21 cellular contexts compared by ENCODE assay signal in the genomic region with DNA sequence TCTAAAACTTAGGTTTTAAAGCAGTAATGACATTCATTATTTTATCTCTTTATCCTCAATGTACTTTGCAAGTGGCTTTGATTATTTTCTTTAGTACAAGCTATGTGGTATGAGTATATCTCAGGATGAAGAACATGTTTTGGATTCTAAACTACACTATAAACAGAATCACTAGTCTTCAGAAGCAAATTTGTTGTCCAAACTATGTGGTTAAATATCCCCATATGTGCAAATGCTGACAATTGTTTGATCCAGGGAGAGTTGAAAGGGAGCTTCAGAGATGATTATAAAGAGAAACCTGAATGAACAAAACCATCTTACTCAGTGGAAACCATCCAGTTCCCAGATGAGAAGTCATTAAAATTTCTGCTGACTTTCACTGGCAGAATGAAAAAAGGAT.
DNase-seq lines count a peak whose midpoint lies in the region; ATAC-seq, FAIRE-seq and TF ChIP-seq lines count a peak whose summit lies in the region.
"Had no signal": no experiment of that assay in that cellular context is flagged by ENCODE, and none has a peak within 500 bp of the region (broad histone marks: within the 10 kb centered on the region; RNA-seq: fewer than 3 reads in every experiment).

No MANE protein-coding gene starts in this region.

- no peak overlapping the region for H2AK9ac ChIP-seq in IMR-90 (replicated peaks; ENCODE audit: low read depth, low read length, poor library complexity)

- no peak overlapping the region for H3K56ac ChIP-seq in IMR-90 (ENCODE audit: extremely low read depth, insufficient read depth, low read length)

- H3K4ac ChIP-seq in IMR-90 (ENCODE audit: low read depth, low read length), result no peak overlapping the region

- H3K79me2 ChIP-seq in K562 (ENCODE audit: control insufficient read depth, insufficient read depth, low read length), result no peaks in the 10 kb centered on the region

- H4K20me1 ChIP-seq in IMR-90 (ENCODE audit: insufficient read depth, low read length) (no peaks in the 10 kb centered on the region), K562 (replicated peaks; ENCODE audit: control insufficient read depth, insufficient read depth, low read length) (no peaks in the 10 kb centered on the region)
- H4K20me1 ChIP-seq: BLaER1 treated with 17β-estradiol and CSF1 and Interleukin-3, amounts not matched to agents 10 nM and 100 nM had no signal

- no peak overlapping the region for H2AFZ ChIP-seq in IMR-90 (replicated peaks; ENCODE audit: low read length, poor library complexity)
- H2AFZ ChIP-seq in K562 (ENCODE audit: low read depth, low read length), result no peak overlapping the region

- peak; percentile 6 for FAIRE-seq in K562 (lab: Jason Lieb, UNC)
- FAIRE-seq: D721Med, G401.6, GM12891, GM19239 had no signal

- dilution Hi-C loops in IMR-90 (cut with HindIII; ENCODE audit: low sequenced_read_pairs, unreplicated experiment), result no loop called here

- no peak overlapping the region for H3K23ac ChIP-seq in IMR-90 (ENCODE audit: low read depth, low read length)

- intact Hi-C loops in IMR-90 (cut with micrococcal nuclease), result no loop called here
- intact Hi-C loops in K562 (cut with micrococcal nuclease), result no loop called here

- H3K27ac ChIP-seq in IMR-90 (ENCODE audit: insufficient read depth, low read length) (no peak overlapping the region), K562 (ENCODE audit: extremely low read depth, low read depth, low read length) (no peak overlapping the region)
- H3K27ac ChIP-seq: 22Rv1; A549; BLaER1 treated with 17β-estradiol and CSF1 and Interleukin-3, amounts not matched to agents 10 nM and 100 nM; C4-2B had no signal

- H2BK5ac ChIP-seq in IMR-90 (ENCODE audit: low read depth, low read length, poor library complexity, severe bottlenecking), result no peak overlapping the region

- H3K27me3 ChIP-seq in IMR-90 (ENCODE audit: control insufficient read depth, insufficient read depth, low read length) (no peaks in the 10 kb centered on the region), K562 (ENCODE audit: control insufficient read depth in 2 of 2, insufficient read depth in 2 of 2, low read length in 2 of 2) (no peaks in the 10 kb centered on the region)
- H3K27me3 ChIP-seq: BLaER1 treated with 17β-estradiol and CSF1 and Interleukin-3, amounts not matched to agents 10 nM and 100 nM had no signal

- H3K36me3 ChIP-seq in IMR-90 (ENCODE audit: control insufficient read depth, insufficient read depth, low read length) (no peaks in the 10 kb centered on the region), K562 (ENCODE audit: control insufficient read depth, insufficient read depth, low read length) (no peaks in the 10 kb centered on the region)
- H3K36me3 ChIP-seq: BLaER1 treated with 17β-estradiol and CSF1 and Interleukin-3, amounts not matched to agents 10 nM and 100 nM had no signal

- BruUV-seq in IMR-90 (replicated peaks; lab: Mats Ljungman, UMichigan) (no TSS peak), K562 (replicated peaks; lab: Mats Ljungman, UMichigan) (no TSS peak)

- TF ChIP-seq CTCF in IMR-90 (conservative IDR thresholded peaks at IDR 0.05; ENCODE audit: low read depth, low read length), result no peak
- no peak for TF ChIP-seq CTCF in K562 (IDR thresholded peaks at IDR 0.05 in 2 of 3, conservative IDR thresholded peaks at IDR 0.05 in 1 of 3; ENCODE audit: insufficient read depth in 2 of 3, low read depth in 1 of 3, low read length in 3 of 3)

- H4K5ac ChIP-seq in IMR-90 (ENCODE audit: low read depth, low read length), result no peak overlapping the region

- no peak overlapping the region for H4K8ac ChIP-seq in IMR-90 (ENCODE audit: low read depth in 2 of 2, low read length in 2 of 2)

- TF ChIP-seq EP300 in K562 (IDR thresholded peaks at IDR 0.05; ENCODE audit: low read length), result no peak

- H3K4me3 ChIP-seq in IMR-90 (ENCODE audit: insufficient read depth, low read depth, low read length) (no peak overlapping the region), K562 (no peak overlapping the region)
- H3K4me3 ChIP-seq: A549; BLaER1 treated with 17β-estradiol and CSF1 and Interleukin-3, amounts not matched to agents 10 nM and 100 nM had no signal

- H3K4me2 ChIP-seq in IMR-90 (ENCODE audit: low read depth, low read length) (no peak overlapping the region), K562 (ENCODE audit: insufficient read depth, low read length) (no peak overlapping the region)
- H3K4me2 ChIP-seq: BLaER1 treated with 17β-estradiol and CSF1 and Interleukin-3, amounts not matched to agents 10 nM and 100 nM had no signal

- H3K9me3 ChIP-seq in IMR-90 (ENCODE audit: control insufficient read depth, insufficient read depth, low read length), result no peaks in the 10 kb centered on the region
- H3K9me3 ChIP-seq in K562 (replicated peaks; ENCODE audit: control insufficient read depth, insufficient read depth, low read depth, low read length), result no peaks in the 10 kb centered on the region
- H3K9me3 ChIP-seq: A549; BLaER1 treated with 17β-estradiol and CSF1 and Interleukin-3, amounts not matched to agents 10 nM and 100 nM; Caco-2 had no signal

- no peak overlapping the region for H2BK120ac ChIP-seq in IMR-90 (ENCODE audit: low read depth, low read length)

- H2AK5ac ChIP-seq in IMR-90 (ENCODE audit: low read depth, low read length), result no peak overlapping the region

- peak; percentile 59 for ATAC-seq in IMR-90 (ENCODE audit: low read depth)
- no peak for ATAC-seq in K562
- ATAC-seq: A549; CD8-positive, alpha-beta T cell had no signal

- H3K18ac ChIP-seq in IMR-90 (ENCODE audit: low read depth, low read length), result no peak overlapping the region

- no peak overlapping the region for H4K91ac ChIP-seq in IMR-90 (ENCODE audit: insufficient read depth, low read depth, low read length)

- POLR2A ChIA-PET in IMR-90 (lab: Charles Lee; ENCODE audit: unreplicated experiment) (no interaction called here), K562 (lab: Yijun Ruan, JAX) (no interaction called here)

- H3K4me1 ChIP-seq in IMR-90 (ENCODE audit: control insufficient read depth, insufficient read depth, low read length) (peaks cover 8% of the 10 kb centered on the region), K562 (replicated peaks in 1 of 2; ENCODE audit: control insufficient read depth in 2 of 2, insufficient read depth in 2 of 2, low read length in 2 of 2) (no peaks in the 10 kb centered on the region)
- H3K4me1 ChIP-seq: BLaER1 treated with 17β-estradiol and CSF1 and Interleukin-3, amounts not matched to agents 10 nM and 100 nM; Caco-2 had no signal

- H3K14ac ChIP-seq in IMR-90 (replicated peaks; ENCODE audit: low read depth, low read length), result no peak overlapping the region

- TF ChIP-seq POLR2A in IMR-90 (IDR thresholded peaks at IDR 0.05; ENCODE audit: low read depth, low read length) (no peak), K562 (conservative IDR thresholded peaks at IDR 0.05) (no peak)

- H3K9ac ChIP-seq in IMR-90 (ENCODE audit: low read depth, low read length), result no peak overlapping the region
- no peak overlapping the region for H3K9ac ChIP-seq in K562 (ENCODE audit: insufficient read depth in 1 of 2, low read depth in 2 of 2, low read length in 2 of 2)
- H3K9ac ChIP-seq: BLaER1 treated with 17β-estradiol and CSF1 and Interleukin-3, amounts not matched to agents 10 nM and 100 nM had no signal

- H3K79me1 ChIP-seq in IMR-90 (ENCODE audit: low read depth in 1 of 2, low read length in 2 of 2), result no peaks in the 10 kb centered on the region

- H2BK15ac ChIP-seq in IMR-90 (ENCODE audit: low read depth, low read length), result no peak overlapping the region

- CTCF ChIA-PET in IMR-90 (lab: Yijun Ruan, JAX) (no interaction called here), K562 (lab: Yijun Ruan, JAX; ENCODE audit: low intra/inter-chr PET ratio) (interaction anchor here (0.6 kb wide), 1 partner anchor 897 kb away, joined by 3 read pairs; no protein-coding TSS in a partner anchor)

- TF ChIP-seq RAD21 in IMR-90 (IDR thresholded peaks at IDR 0.05; ENCODE audit: low read length) (no peak), K562 (CRISPR knock-in tag; conservative IDR thresholded peaks at IDR 0.05 in 1 of 2, IDR thresholded peaks at IDR 0.05 in 1 of 2) (no peak)

- DNase-seq in IMR-90, result peak; percentile 26
- DNase-seq in K562 (ENCODE audit: extremely low read depth in 1 of 4, low spot score in 3 of 4), result no peak
- DNase-seq in fibroblast of gingiva (ENCODE audit: low read depth), result peak; percentile 8
- no peak for DNase-seq in NCI-H1694 treated with DMSO at 0.1 percent for 48 hours (lab: John Stamatoyannopoulos, UW)
- no peak for DNase-seq in GM19240 (ENCODE audit: insufficient read length, low spot score)
- DNase-seq in NCI-H446 treated with DMSO at 0.1 percent for 48 hours (lab: John Stamatoyannopoulos, UW), result no peak
- DNase-seq: AML-193; Caco-2; Calu3; CD4-positive, alpha-beta T cell; CD8-positive, alpha-beta T cell; DMS79 treated with DMSO at 0.1 percent for 48 hours; GF-D8 had no signal

- H3K9me1 ChIP-seq in IMR-90 (ENCODE audit: insufficient read depth, low read length) (peaks cover 8% of the 10 kb centered on the region; the same call in 1 of the 2 replicates), K562 (ENCODE audit: control insufficient read depth, insufficient read depth, low read length) (no peaks in the 10 kb centered on the region)

- no peak overlapping the region for H2BK20ac ChIP-seq in IMR-90 (ENCODE audit: low read depth, low read length)

- in situ Hi-C loops in IMR-90 (cut with MboI; ENCODE audit: low sequenced_read_pairs), result no loop called here
- in situ Hi-C loops in K562 (cut with MboI), result no loop called here

TF ChIP-seq in IMR-90, 13 proteins besides CTCF, POLR2A, EP300 and RAD21 (continues in another document):
- TF ChIP-seq ELK1 (IDR thresholded peaks at IDR 0.05; ENCODE audit: borderline replicate concordance, low read depth, low read length) (no peak), BHLHE40 (IDR thresholded peaks at IDR 0.05; ENCODE audit: low read depth, low read length) (no peak)

TF ChIP-seq in K562, 482 proteins besides CTCF, POLR2A, EP300 and RAD21 (continues in another document):
- no peak for TF ChIP-seq RNF2 (IDR thresholded peaks at IDR 0.05)
- TF ChIP-seq, protein P1, sequence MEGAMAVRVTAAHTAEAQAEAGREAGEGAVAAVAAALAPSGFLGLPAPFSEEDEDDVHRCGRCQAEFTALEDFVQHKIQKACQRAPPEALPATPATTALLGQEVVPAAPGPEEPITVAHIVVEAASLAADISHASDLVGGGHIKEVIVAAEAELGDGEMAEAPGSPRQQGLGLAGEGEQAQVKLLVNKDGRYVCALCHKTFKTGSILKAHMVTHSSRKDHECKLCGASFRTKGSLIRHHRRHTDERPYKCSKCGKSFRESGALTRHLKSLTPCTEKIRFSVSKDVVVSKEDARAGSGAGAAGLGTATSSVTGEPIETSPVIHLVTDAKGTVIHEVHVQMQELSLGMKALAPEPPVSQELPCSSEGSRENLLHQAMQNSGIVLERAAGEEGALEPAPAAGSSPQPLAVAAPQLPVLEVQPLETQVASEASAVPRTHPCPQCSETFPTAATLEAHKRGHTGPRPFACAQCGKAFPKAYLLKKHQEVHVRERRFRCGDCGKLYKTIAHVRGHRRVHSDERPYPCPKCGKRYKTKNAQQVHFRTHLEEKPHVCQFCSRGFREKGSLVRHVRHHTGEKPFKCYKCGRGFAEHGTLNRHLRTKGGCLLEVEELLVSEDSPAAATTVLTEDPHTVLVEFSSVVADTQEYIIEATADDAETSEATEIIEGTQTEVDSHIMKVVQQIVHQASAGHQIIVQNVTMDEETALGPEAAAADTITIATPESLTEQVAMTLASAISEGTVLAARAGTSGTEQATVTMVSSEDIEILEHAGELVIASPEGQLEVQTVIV (CRISPR knock-in tag; IDR thresholded peaks at IDR 0.05; ENCODE audit: borderline replicate concordance), result no peak
- TF ChIP-seq TRIM28 (IDR thresholded peaks at IDR 0.05), result no peak

Comparison
In these comparisons a context has a peak if more than half of its experiments do, and no peak if none do; other contexts are left out.
1. DNase-seq: peak in IMR-90 (single experiment) and fibroblast of gingiva (single experiment); none in K562 (0 of 4), NCI-H1694 treated with DMSO at 0.1 percent for 48 hours (single experiment), GM19240 (single experiment) and NCI-H446 treated with DMSO at 0.1 percent for 48 hours (single experiment).